In the genomic region with DNA sequence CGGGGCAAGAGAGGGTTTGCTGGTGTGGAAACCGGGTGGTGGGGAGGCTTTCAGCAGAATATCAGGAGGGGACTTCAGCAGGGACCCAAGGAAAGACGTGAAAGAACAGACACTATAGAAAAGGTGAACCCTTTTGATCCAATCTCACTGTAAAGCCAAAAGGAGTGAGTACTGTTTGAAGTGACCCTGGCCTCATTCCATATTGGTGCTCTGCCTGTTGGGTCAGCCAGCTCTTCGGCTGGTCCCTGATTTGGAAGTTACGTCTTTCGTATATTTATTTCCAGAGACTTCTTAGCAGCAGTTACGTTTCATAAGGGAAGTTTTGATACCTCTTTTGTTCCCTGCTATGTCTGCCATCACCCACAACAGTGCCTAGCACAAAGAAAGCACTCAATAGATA, we compare ENCODE assay signal across 21 cellular contexts. TPM values are rescaled to one million over a fixed set of nuclear protein-coding genes. Genes with fewer than 3 reads are reported as not detected.
DNase-seq lines count a peak whose midpoint lies in the region; ATAC-seq and TF ChIP-seq lines count a peak whose summit lies in the region.
"Had no signal": no experiment of that assay in that cellular context is flagged by ENCODE, and none has a peak within 500 bp of the region (broad histone marks: within the 10 kb centered on the region; RNA-seq: fewer than 3 reads in every experiment).

No MANE protein-coding gene starts in this region.

- intact Hi-C loops in tibial artery (cut with DNase I; ENCODE audit: low total_unique reads) = loop anchor here (5.0 kb wide), 1 partner anchor 41 kb away; the partner anchor contains the start of gene ADIPOR2

- no peak for ATAC-seq in GM19455 (IDR thresholded peaks at IDR 0.05; ENCODE audit: unreplicated experiment)
- ATAC-seq: activated T-cell treated with anti-CD3 and anti-CD28 coated beads, Interleukin-2, amount 50 U/mL, for 4 hours; GM12878; natural killer cell treated with Interleukin-12 subunit alpha and Interleukin-12 subunit beta and Interleukin-15 and Interleukin-18, amount 100 ng/mL, for 72 hours had no signal

- H3K4me3 ChIP-seq in cardiac muscle cell (no peak overlapping the region), muscle layer of duodenum (ENCODE audit: low read depth in 1 of 2, low read length in 2 of 2) (peak overlapping the region in 1 of 2 donors; percentile 5), tibial artery (no peak overlapping the region)
- H3K4me3 ChIP-seq: GM12878, Peyer's patch, SK-N-MC had no signal

- TF ChIP-seq CTCF in cardiac muscle cell (IDR thresholded peaks at IDR 0.05; ENCODE audit: low read depth, low read length) (no peak), tibial artery (IDR thresholded peaks at IDR 0.05) (no peak)

- no peak for DNase-seq in cardiac muscle cell (ENCODE audit: low read depth in 1 of 2, low spot score in 1 of 2)
- DNase-seq in tibial artery = no peak
- DNase-seq in T-helper 2 cell = no peak
- no peak for DNase-seq in SK-N-DZ (ENCODE audit: low spot score)
- DNase-seq: activated CD4-positive, alpha-beta T cell treated with anti-CD3 and anti-CD28 coated beads for 48 hours; activated T-cell treated with anti-CD3 and anti-CD28 coated beads, Interleukin-2, amount 50 U/mL, for 4 hours; Calu3; cortex of kidney; kidney glomerular epithelial cell; MV-4-11; NCI-H146; NCI-H69; posterior cingulate gyrus had no signal

- H3K36me3 ChIP-seq in cardiac muscle cell (peaks cover 24% of the 10 kb centered on the region), muscle layer of duodenum (ENCODE audit: control insufficient read depth in 1 of 2, insufficient read depth in 2 of 2, low read length in 2 of 2) (no peaks in the 10 kb centered on the region), tibial artery (peaks cover 0 to 1% (median 0%) of the 10 kb centered on the region in 3 donors)
- H3K36me3 ChIP-seq: Peyer's patch had no signal

- H3K4me1 ChIP-seq in cardiac muscle cell (ENCODE audit: low read depth) = peaks cover 31% of the 10 kb centered on the region
- H3K4me1 ChIP-seq in muscle layer of duodenum (ENCODE audit: control insufficient read depth in 1 of 2, insufficient read depth in 2 of 2, low read length in 2 of 2) = peaks cover 10 to 29% of the 10 kb centered on the region in 2 donors
- H3K4me1 ChIP-seq in tibial artery = peaks cover 0 to 23% (median 10%) of the 10 kb centered on the region in 4 donors
- H3K4me1 ChIP-seq: Peyer's patch had no signal

- H3K9me3 ChIP-seq in cardiac muscle cell (ENCODE audit: low read depth) (no peaks in the 10 kb centered on the region), muscle layer of duodenum (ENCODE audit: control insufficient read depth in 1 of 2, low read length in 2 of 2) (no peaks in the 10 kb centered on the region), tibial artery (no peaks in the 10 kb centered on the region)
- H3K9me3 ChIP-seq: Peyer's patch had no signal

- H3K27ac ChIP-seq in angular gyrus (ENCODE audit: low read depth, low read length) (peak overlapping the region; percentile 91), cardiac muscle cell (peak overlapping the region; percentile 75), muscle layer of duodenum (ENCODE audit: low read length) (peak overlapping the region; percentile 16), tibial artery (peak overlapping the region; percentile 43 to 59)
- H3K27ac ChIP-seq: C4-2B, SK-N-MC had no signal

- no peaks in the 10 kb centered on the region for H3K27me3 ChIP-seq in cardiac muscle cell
- no peaks in the 10 kb centered on the region for H3K27me3 ChIP-seq in muscle layer of duodenum (ENCODE audit: low read depth, low read length)
- no peaks in the 10 kb centered on the region for H3K27me3 ChIP-seq in tibial artery
- H3K27me3 ChIP-seq: Peyer's patch had no signal

RNA-seq across cellular contexts. Expression of gene WNT5B, which starts 21.9 kb away (rescaled TPM):
- 152 and 206 TPM in 2 replicates for total RNA-seq in cardiac muscle cell
- polyA plus RNA-seq in cardiac muscle cell = 170 and 240 TPM in 2 replicates
- polyA plus RNA-seq in SK-N-DZ (2014; cell fraction: cytosol; rRNA removed) = 3.0 and 3.9 TPM in 2 replicates
- polyA plus RNA-seq in SK-N-DZ (2014; cell fraction: nucleus; rRNA removed) = 2.4 and 7.0 TPM in 2 replicates

RNA-seq across cellular contexts. Expression of gene ADIPOR2, which starts 39.9 kb away (rescaled TPM):
- total RNA-seq in cardiac muscle cell = 25.0 and 25.7 TPM in 2 replicates
- polyA plus RNA-seq in cardiac muscle cell = 5.8 and 7.1 TPM in 2 replicates
- polyA plus RNA-seq in SK-N-DZ (2014; cell fraction: cytosol; rRNA removed) = 38.2 and 38.4 TPM in 2 replicates
- 37.5 and 38.7 TPM in 2 replicates for polyA plus RNA-seq in SK-N-DZ (2014; cell fraction: nucleus; rRNA removed)

RNA-seq across cellular contexts. Expression of gene FBXL14, which starts 56.6 kb away (rescaled TPM):
- 22.4 and 27.8 TPM in 2 replicates for total RNA-seq in cardiac muscle cell
- 17.8 and 34.3 TPM in 2 replicates for polyA plus RNA-seq in cardiac muscle cell
- 12.5 and 15.9 TPM in 2 replicates for polyA plus RNA-seq in SK-N-DZ (2014; cell fraction: cytosol; rRNA removed)
- polyA plus RNA-seq in SK-N-DZ (2014; cell fraction: nucleus; rRNA removed) = 7.8 and 8.2 TPM in 2 replicates

Comparison
In these comparisons a context has a peak if more than half of its experiments do, and no peak if none do; other contexts are left out.
1. H3K27ac ChIP-seq: peak in every context shown above with its lines; median percentile 91 in angular gyrus; 75 in cardiac muscle cell; 51 in tibial artery; 16 in muscle layer of duodenum.